In the genomic region with DNA sequence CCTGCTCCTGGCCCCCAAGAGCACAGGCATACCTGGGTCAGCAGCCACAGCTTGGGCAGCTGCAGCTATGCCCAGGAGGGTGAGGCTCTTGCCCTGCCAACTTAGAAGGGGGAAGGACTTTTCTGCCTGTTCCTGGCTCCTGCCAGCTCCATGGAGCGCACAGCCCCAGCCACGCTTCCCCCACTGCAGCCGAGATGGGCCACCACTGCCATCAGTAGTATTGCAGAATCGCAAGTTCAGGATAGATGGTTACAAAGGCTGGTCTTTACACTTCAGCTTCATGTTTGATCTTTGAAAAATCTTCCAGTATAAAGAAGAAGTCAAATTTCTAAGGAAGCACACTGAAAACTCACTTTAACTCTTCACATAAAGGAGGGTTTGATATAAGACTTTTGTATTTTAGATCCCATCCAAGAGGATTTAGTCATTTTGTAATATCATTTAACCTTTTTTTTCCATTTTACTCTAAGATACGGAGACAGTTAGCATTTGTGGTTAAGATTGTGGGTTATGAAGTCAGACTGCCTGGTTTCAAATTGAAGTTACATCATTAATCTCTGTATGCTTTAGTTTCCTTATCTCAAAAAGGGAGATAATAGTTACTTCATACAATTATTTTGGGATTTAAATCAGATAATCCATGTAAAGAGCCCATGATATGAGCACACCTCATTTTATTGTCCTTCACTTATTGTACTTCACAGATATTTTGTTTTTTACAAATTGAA, we compare ENCODE assay signal across 15 cellular contexts.
DNase-seq lines count a peak whose midpoint lies in the region; ATAC-seq and TF ChIP-seq lines count a peak whose summit lies in the region.
"Had no signal": no experiment of that assay in that cellular context is flagged by ENCODE, and none has a peak within 500 bp of the region (broad histone marks: within the 10 kb centered on the region; RNA-seq: fewer than 3 reads in every experiment).

No MANE protein-coding gene starts in this region.

- H3K4me1 Mint-ChIP-seq in activated CD8-positive, alpha-beta memory T cell treated with anti-CD3 and anti-CD28 coated beads, Interleukin-2, amount 10 ng/mL, durations not matched to agents 7 days and 5 days: peaks cover 37% of the 10 kb centered on the region
- peaks cover 25% of the 10 kb centered on the region for H3K4me1 Mint-ChIP-seq in activated naive CD8-positive, alpha-beta T cell treated with anti-CD3 and anti-CD28 coated beads, Interleukin-2, amount 50 U/mL, for 24 hours

- intact Hi-C loops in Panc1 (cut with micrococcal nuclease; ENCODE audit: unreplicated experiment): no loop called here

- DNase-seq in activated CD8-positive, alpha-beta memory T cell treated with anti-CD3 and anti-CD28 coated beads, Interleukin-2, amount 10 ng/mL, durations not matched to agents 7 days and 5 days: no peak
- no peak for DNase-seq in activated CD8-positive, alpha-beta memory T cell treated with anti-CD3 and anti-CD28 coated beads, Interleukin-2, amount 50 U/mL, for 48 hours
- DNase-seq in Panc1 (ENCODE audit: low read depth, low spot score) (no peak), NCI-H1048 (lab: John Stamatoyannopoulos, UW) (no peak), inferior parietal cortex (ENCODE audit: extremely low spot score) (no peak)
- no peak for DNase-seq in activated naive CD8-positive, alpha-beta T cell treated with anti-CD3 and anti-CD28 coated beads, Interleukin-2, amount 50 U/mL, for 24 hours
- DNase-seq in stimulated activated naive CD8-positive, alpha-beta T cell treated with anti-CD3 and anti-CD28 coated beads, Interleukin-15, Interleukin-2, amounts not matched to agents 100 U/mL and 50 U/mL, for 24 hours: no peak
- no peak for DNase-seq in effector CD8-positive, alpha-beta T cell (lab: John Stamatoyannopoulos, UW)
- DNase-seq: DMS 273 treated with DMSO at 0.1 percent for 48 hours, mesendoderm, NCI-H1436, NCI-H510A treated with DMSO at 0.1 percent for 48 hours had no signal

- no peaks in the 10 kb centered on the region for H3K27me3 Mint-ChIP-seq in activated CD8-positive, alpha-beta memory T cell treated with anti-CD3 and anti-CD28 coated beads, Interleukin-2, amount 10 ng/mL, durations not matched to agents 7 days and 5 days
- H3K27me3 Mint-ChIP-seq in activated naive CD8-positive, alpha-beta T cell treated with anti-CD3 and anti-CD28 coated beads, Interleukin-2, amount 50 U/mL, for 24 hours: no peaks in the 10 kb centered on the region

- no peak overlapping the region for H3K4me3 ChIP-seq in Panc1 (ENCODE audit: low read depth in 2 of 2, low read length in 2 of 2)
- H3K4me3 ChIP-seq: HAP-1, pancreas had no signal

- no peak overlapping the region for H3K27ac ChIP-seq in Panc1 (ENCODE audit: low read length)
- H3K27ac ChIP-seq: pancreas had no signal

- in situ Hi-C loops in Panc1 (cut with HindIII; ENCODE audit: low pct_unique_long_range_greater_than_20kb, low sequenced_read_pairs): no loop called here

- peak overlapping the region; percentile 81 for H3K27ac Mint-ChIP-seq in activated CD8-positive, alpha-beta memory T cell treated with anti-CD3 and anti-CD28 coated beads, Interleukin-2, amount 10 ng/mL, durations not matched to agents 7 days and 5 days
- peak overlapping the region; percentile 78 for H3K27ac Mint-ChIP-seq in activated naive CD8-positive, alpha-beta T cell treated with anti-CD3 and anti-CD28 coated beads, Interleukin-2, amount 50 U/mL, for 24 hours

- H3K9me3 ChIP-seq in Panc1 (ENCODE audit: control insufficient read depth, insufficient read depth, low read depth, low read length): no peaks in the 10 kb centered on the region; the same call in 1 of the 2 replicates
- H3K9me3 ChIP-seq: pancreas had no signal

- H3K27me3 ChIP-seq in Panc1 (ENCODE audit: control insufficient read depth, insufficient read depth, low read length): no peaks in the 10 kb centered on the region
- H3K27me3 ChIP-seq: pancreas had no signal

- BruUV-seq in Panc1 (replicated peaks; lab: Mats Ljungman, UMichigan): no TSS peak

- no peak overlapping the region for H3K4me3 Mint-ChIP-seq in activated CD8-positive, alpha-beta memory T cell treated with anti-CD3 and anti-CD28 coated beads, Interleukin-2, amount 10 ng/mL, durations not matched to agents 7 days and 5 days
- H3K4me3 Mint-ChIP-seq in activated naive CD8-positive, alpha-beta T cell treated with anti-CD3 and anti-CD28 coated beads, Interleukin-2, amount 50 U/mL, for 24 hours: peak overlapping the region; percentile 26

- TF ChIP-seq CTCF in Panc1 (IDR thresholded peaks at IDR 0.05): no peak

- peaks cover 4% of the 10 kb centered on the region for H3K9me3 Mint-ChIP-seq in activated CD8-positive, alpha-beta memory T cell treated with anti-CD3 and anti-CD28 coated beads, Interleukin-2, amount 10 ng/mL, durations not matched to agents 7 days and 5 days (ENCODE audit: low read depth)
- H3K9me3 Mint-ChIP-seq in activated naive CD8-positive, alpha-beta T cell treated with anti-CD3 and anti-CD28 coated beads, Interleukin-2, amount 50 U/mL, for 24 hours: peaks cover 4% of the 10 kb centered on the region

- peak; percentile 77 for ATAC-seq in activated CD8-positive, alpha-beta memory T cell treated with anti-CD3 and anti-CD28 coated beads, Interleukin-2, amount 10 ng/mL, durations not matched to agents 7 days and 5 days
- ATAC-seq in Panc1: peak; percentile 42; the same call in 1 of the 2 replicates
- ATAC-seq in activated naive CD8-positive, alpha-beta T cell treated with anti-CD3 and anti-CD28 coated beads, Interleukin-2, amount 50 U/mL, for 24 hours: peak; percentile 81
- peak; percentile 67 for ATAC-seq in stimulated activated naive CD8-positive, alpha-beta T cell treated with anti-CD3 and anti-CD28 coated beads, Interleukin-15, Interleukin-2, amounts not matched to agents 100 U/mL and 50 U/mL, for 24 hours
- ATAC-seq: pancreas, Right ventricle myocardium inferior had no signal

- POLR2A ChIA-PET in Panc1 (lab: Charles Lee): no interaction called here

- CTCF ChIA-PET in activated CD8-positive, alpha-beta memory T cell treated with anti-CD3 and anti-CD28 coated beads, Interleukin-2, amount 10 ng/mL, durations not matched to agents 7 days and 5 days (lab: Charles Lee): interaction anchor here (0.6 to 1.1 kb wide), 3 partner anchors 36 to 245 kb away, joined by 3 to 4 read pairs (median 3); no protein-coding TSS in a partner anchor
- CTCF ChIA-PET in Panc1 (lab: Charles Lee): no interaction called here

- no peaks in the 10 kb centered on the region for H3K36me3 ChIP-seq in Panc1 (ENCODE audit: control insufficient read depth, insufficient read depth, low read length)
- H3K36me3 ChIP-seq: pancreas had no signal

- 0 out of 2 replicates have a peak, but pooled peaks cover 4% of the 10 kb centered on the region for H3K4me1 ChIP-seq in Panc1 (ENCODE audit: control insufficient read depth, insufficient read depth, low read length)
- H3K4me1 ChIP-seq: pancreas had no signal

- peaks cover 45% of the 10 kb centered on the region for H3K36me3 Mint-ChIP-seq in activated CD8-positive, alpha-beta memory T cell treated with anti-CD3 and anti-CD28 coated beads, Interleukin-2, amount 10 ng/mL, durations not matched to agents 7 days and 5 days
- H3K36me3 Mint-ChIP-seq in activated naive CD8-positive, alpha-beta T cell treated with anti-CD3 and anti-CD28 coated beads, Interleukin-2, amount 50 U/mL, for 24 hours (ENCODE audit: low read depth): peaks cover 42% of the 10 kb centered on the region
